13 cellular contexts compared by ENCODE assay signal in the genomic region with DNA sequence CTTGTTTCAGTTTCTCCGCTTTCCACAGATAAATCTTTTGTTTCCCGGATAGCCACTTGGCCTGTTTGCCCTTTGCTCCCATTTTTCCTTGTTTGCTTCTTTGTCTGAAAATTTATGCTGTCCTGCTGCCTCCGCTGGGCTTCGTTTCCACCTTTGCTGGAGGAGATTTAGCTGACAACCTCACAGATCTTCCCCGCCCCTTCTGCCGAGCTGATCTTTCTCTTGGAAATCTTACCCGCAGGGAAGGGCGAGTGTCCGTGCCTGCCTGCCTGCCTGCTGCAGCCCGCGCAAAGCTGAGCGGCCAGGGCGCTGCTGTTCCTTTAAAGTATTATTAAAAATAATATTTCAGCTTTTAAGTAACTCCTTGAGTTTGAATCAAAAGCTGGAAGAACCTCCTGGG. TPM values are rescaled to one million over a fixed set of nuclear protein-coding genes. Genes with fewer than 3 reads are reported as not detected.
DNase-seq lines count a peak whose midpoint lies in the region; ATAC-seq and TF ChIP-seq lines count a peak whose summit lies in the region.
"Had no signal": no experiment of that assay in that cellular context is flagged by ENCODE, and none has a peak within 500 bp of the region (broad histone marks: within the 10 kb centered on the region; RNA-seq: fewer than 3 reads in every experiment).

No MANE protein-coding gene starts in this region.

- H3K9me3 Mint-ChIP-seq in T-cell, result no peaks in the 10 kb centered on the region

- H3K4me3 ChIP-seq in cardiac muscle cell, result no peak overlapping the region
- no peak overlapping the region for H3K4me3 ChIP-seq in mammary epithelial cell (replicated peaks in 1 of 3; ENCODE audit: insufficient read depth in 1 of 3, low read depth in 2 of 3, low read length in 3 of 3)
- H3K4me3 ChIP-seq in right lobe of liver, result peak overlapping the region in 1 of 3 donors; percentile 91

- no peak overlapping the region for H3K27ac Mint-ChIP-seq in T-cell

- peak; percentile 19 to 21 for DNase-seq in cardiac muscle cell (ENCODE audit: low read depth in 1 of 2, low spot score in 1 of 2)
- DNase-seq in left ventricle myocardium superior, result no peak
- peak; percentile 51 for DNase-seq in mammary epithelial cell
- DNase-seq in right lobe of liver, result peak in 1 of 3 donors; percentile 22
- no peak for DNase-seq in GM13976 (ENCODE audit: low spot score)
- DNase-seq in T-cell, result no peak
- DNase-seq in stimulated activated naive CD4-positive, alpha-beta T cell (lab: John Stamatoyannopoulos, UW), result no peak
- DNase-seq in dedifferentiated amniotic fluid mesenchymal stem cell (ENCODE audit: extremely low spot score), result no peak
- DNase-seq: GF-D8, right cardiac atrium had no signal

- 47% methylated on average over 13 of the region's 13 CpGs for WGBS in mammary epithelial cell (ENCODE audit: low coverage, missing lambda C conversion rate)
- 34% methylated on average over 12 of the region's 13 CpGs for WGBS in right lobe of liver (ENCODE audit: insufficient coverage, low coverage, low lambda C conversion rate, missing lambda C conversion rate)

- BruUV-seq in mammary epithelial cell (replicated peaks; lab: Mats Ljungman, UMichigan), result no TSS peak

- dilution Hi-C loops in mammary epithelial cell (cut with HindIII; ENCODE audit: low sequenced_read_pairs), result no loop called here

- H3K27me3 ChIP-seq in cardiac muscle cell (no peaks in the 10 kb centered on the region), mammary epithelial cell (ENCODE audit: insufficient read depth, low read length) (no peaks in the 10 kb centered on the region), right lobe of liver (no peaks in the 10 kb centered on the region)
- H3K27me3 ChIP-seq: left lung, SJCRH30 had no signal

- peak overlapping the region; percentile 27 for H3K4me2 ChIP-seq in mammary epithelial cell (ENCODE audit: insufficient read depth, low read depth, low read length)

- no peaks in the 10 kb centered on the region for H4K20me1 ChIP-seq in mammary epithelial cell (ENCODE audit: insufficient read depth, low read length)

- CTCF ChIA-PET in mammary epithelial cell (lab: Charles Lee; ENCODE audit: low non-redundant PET), result no interaction called here
- CTCF ChIA-PET in T-cell (lab: Charles Lee), result interaction anchor here (0.5 to 1.0 kb wide), 4 partner anchors 23 to 391 kb away, joined by 3 read pairs; partner anchors contain the start of gene RPL37A (in 1 of the 2)

- H3K27me3 Mint-ChIP-seq in T-cell, result no peaks in the 10 kb centered on the region

- no peak for TF ChIP-seq POLR2A in right lobe of liver (IDR thresholded peaks at IDR 0.05)

- H3K36me3 Mint-ChIP-seq in T-cell, result peaks cover 22% of the 10 kb centered on the region

- ATAC-seq in left ventricle myocardium superior (no peak), right lobe of liver (peak in 2 of 4 donors; percentile 21 to 31), T-cell (replicated peaks in 1 of 4) (no peak)
- ATAC-seq: left lung had no signal

- H3K4me1 ChIP-seq in cardiac muscle cell (ENCODE audit: low read depth) (peaks cover 15% of the 10 kb centered on the region), mammary epithelial cell (ENCODE audit: insufficient read depth, low read length) (peaks cover 18% of the 10 kb centered on the region), right lobe of liver (peaks cover 0 to 19% (median 4%) of the 10 kb centered on the region in 4 donors)

- H3K27ac ChIP-seq in cardiac muscle cell (peak overlapping the region; percentile 69), mammary epithelial cell (ENCODE audit: insufficient read depth, low read depth, low read length) (no peak overlapping the region), right lobe of liver (peak overlapping the region in 2 of 3 donors; percentile 8 to 11)

- H3K4me3 Mint-ChIP-seq in T-cell, result no peak overlapping the region

- peak overlapping the region; percentile 75 for H2AFZ ChIP-seq in mammary epithelial cell (ENCODE audit: low read depth, low read length)

- no peak overlapping the region for H3K9ac ChIP-seq in mammary epithelial cell (ENCODE audit: insufficient read depth, low read length)

- peaks cover 37% of the 10 kb centered on the region for H3K79me2 ChIP-seq in mammary epithelial cell (ENCODE audit: insufficient read depth, low read length)

- in situ Hi-C loops in mammary epithelial cell (cut with MboI; ENCODE audit: low sequenced_read_pairs in 2 of 2), result no loop called here
- in situ Hi-C loops in GM13976 (cut with MboI; ENCODE audit: low sequenced_read_pairs, unreplicated experiment), result no loop called here

- H3K4me1 Mint-ChIP-seq in T-cell, result peaks cover 41 to 46% (median 42%) of the 10 kb centered on the region in 3 donors

- POLR2A ChIA-PET in T-cell (lab: Charles Lee), result interaction anchor here (0.6 to 1.1 kb wide), 4 partner anchors 10 to 250 kb away, joined by 3 to 4 read pairs (median 4); no protein-coding TSS in a partner anchor

- intact Hi-C loops in left ventricle myocardium superior (cut with micrococcal nuclease), result no loop called here
- intact Hi-C loops in mammary epithelial cell (cut with micrococcal nuclease), result loop anchor here (2.0 kb wide), 1 partner anchor 25 kb away; no protein-coding TSS in a partner anchor
- intact Hi-C loops in right lobe of liver (cut with DNase I), result no loop called here

- H3K36me3 ChIP-seq in cardiac muscle cell (peaks cover 12% of the 10 kb centered on the region), mammary epithelial cell (ENCODE audit: insufficient read depth, low read length) (peaks cover 14% of the 10 kb centered on the region), right lobe of liver (peaks cover 0 to 13% (median 3%) of the 10 kb centered on the region in 4 donors)

- no peaks in the 10 kb centered on the region for H3K9me3 ChIP-seq in cardiac muscle cell (ENCODE audit: low read depth)
- H3K9me3 ChIP-seq in mammary epithelial cell (replicated peaks; ENCODE audit: insufficient read depth, low read length), result no peaks in the 10 kb centered on the region
- H3K9me3 ChIP-seq in right lobe of liver, result no peaks in the 10 kb centered on the region
- H3K9me3 ChIP-seq: esophagus muscularis mucosa, left lung, SJCRH30 had no signal

- no peak for TF ChIP-seq CTCF in cardiac muscle cell (IDR thresholded peaks at IDR 0.05; ENCODE audit: low read depth, low read length)
- no peak for TF ChIP-seq CTCF in mammary epithelial cell (conservative IDR thresholded peaks at IDR 0.05 in 1 of 2, IDR thresholded peaks at IDR 0.05 in 1 of 2; ENCODE audit: extremely low read depth in 1 of 2, insufficient read depth in 1 of 2, low read depth in 1 of 2, low read length in 2 of 2)
- TF ChIP-seq CTCF in right lobe of liver (IDR thresholded peaks at IDR 0.05), result no peak
- TF ChIP-seq CTCF in GM13976 (IDR thresholded peaks at IDR 0.05; ENCODE audit: borderline replicate concordance, control extremely low read depth, extremely low read depth, insufficient read depth, missing control alignments), result no peak

RNA-seq across cellular contexts. Expression of gene XRCC5, which starts 1.4 kb away (rescaled TPM):
- 150 and 174 TPM in 2 replicates for total RNA-seq in cardiac muscle cell
- polyA plus RNA-seq in cardiac muscle cell, result 233 and 241 TPM in 2 replicates
- 129 TPM for total RNA-seq in left ventricle myocardium superior
- 100 to 1,000 TPM; 191 to 245 TPM for total RNA-seq in mammary epithelial cell
- 325 TPM for polyA plus RNA-seq in mammary epithelial cell
- 415 TPM for polyA minus RNA-seq in mammary epithelial cell
- 100 to 1,000 TPM in 4 of 6 experiments, 10 to 100 TPM in 2; 92.0 to 131 (median 106) TPM for total RNA-seq in right lobe of liver
- total RNA-seq in T-cell, result 100 to 1,000 TPM; 187 to 219 (median 202) TPM

RNA-seq across cellular contexts. Expression of gene TMEM169, which starts 26.0 kb away (rescaled TPM):
- total RNA-seq in cardiac muscle cell (1.2 and 1.8 TPM in 2 replicates), left ventricle myocardium superior (0.15 TPM), mammary epithelial cell (1 to 10 TPM in 1 of 2 donors, under 1 TPM in 1; 0.24 to 1.8 TPM), right lobe of liver (1 to 10 TPM in 3 of 6 experiments, under 1 TPM in 3; 0.29 to 2.7 (median 1.0) TPM), T-cell (1 to 10 TPM; 1.8 to 4.3 (median 3.1) TPM)
- polyA plus RNA-seq in cardiac muscle cell (0.65 and 1.9 TPM in 2 replicates), mammary epithelial cell (0.15 TPM)
- not detected for polyA minus RNA-seq in mammary epithelial cell

RNA-seq across cellular contexts. Expression of gene PECR, which starts 26.2 kb away (rescaled TPM):
- 6.4 and 12.8 TPM in 2 replicates for total RNA-seq in cardiac muscle cell
- polyA plus RNA-seq in cardiac muscle cell, result 9.9 and 11.4 TPM in 2 replicates
- total RNA-seq in left ventricle myocardium superior, result 6.1 TPM
- total RNA-seq in mammary epithelial cell, result 10 to 100 TPM in 1 of 2 donors, 1 to 10 TPM in 1; 8.8 to 11.2 TPM
- 13.7 TPM for polyA plus RNA-seq in mammary epithelial cell
- polyA minus RNA-seq in mammary epithelial cell, result 12.1 TPM
- total RNA-seq in right lobe of liver, result 100 to 1,000 TPM in 3 of 6 experiments, 10 to 100 TPM in 3; 43.4 to 115 (median 80.3) TPM
- total RNA-seq in T-cell, result 10 to 100 TPM; 17.4 to 26.2 (median 20.6) TPM

Comparison
In these comparisons a context has a peak if more than half of its experiments do, and no peak if none do; other contexts are left out.
1. DNase-seq: peak in cardiac muscle cell (2 of 2) and mammary epithelial cell (single experiment); none in left ventricle myocardium superior (single experiment), GM13976 (single experiment), T-cell (0 of 34), stimulated activated naive CD4-positive, alpha-beta T cell (0 of 6) and dedifferentiated amniotic fluid mesenchymal stem cell (single experiment).